Comparison of ENCODE assay signal across 23 cellular contexts in genomic region chr10:5045095-5045494, GRCh38. TPM values are rescaled to one million over a fixed set of nuclear protein-coding genes. Genes with fewer than 3 reads are reported as not detected.
"Had no signal": no experiment of that assay in that cellular context is flagged by ENCODE, and none has a peak within 500 bp of the region (broad histone marks: within the 10 kb centered on the region; RNA-seq: fewer than 3 reads in every experiment).

No MANE protein-coding gene starts in this region.

- ATAC-seq: gastrocnemius medialis; left ventricle myocardium superior; natural killer cell; psoas muscle; sciatic nerve; stimulated activated memory B cell treated with anti-CD40 and anti-IgM and Interleukin-4, amounts not matched to agents 10 μg/mL and 1 μg/mL and 100 μg/mL, for 72 hours had no signal

- H3K9me3 Mint-ChIP-seq: immature natural killer cell; natural killer cell; stimulated activated memory B cell treated with anti-CD40 and anti-IgM and Interleukin-4, amounts not matched to agents 10 μg/mL and 1 μg/mL and 100 μg/mL, for 72 hours; stimulated activated naive CD8-positive, alpha-beta T cell treated with anti-CD3 and anti-CD28 coated beads, Interleukin-15, Interleukin-2, amounts not matched to agents 100 ng/mL and 50 ng/mL, for 24 hours had no signal

- H3K27ac Mint-ChIP-seq: immature natural killer cell; mesothelial cell of epicardium; natural killer cell; stimulated activated memory B cell treated with anti-CD40 and anti-IgM and Interleukin-4, amounts not matched to agents 10 μg/mL and 1 μg/mL and 100 μg/mL, for 72 hours; stimulated activated naive CD8-positive, alpha-beta T cell treated with anti-CD3 and anti-CD28 coated beads, Interleukin-15, Interleukin-2, amounts not matched to agents 100 ng/mL and 50 ng/mL, for 24 hours had no signal

- H3K4me1 Mint-ChIP-seq: mesothelial cell of epicardium; neural crest cell; stimulated activated memory B cell treated with anti-CD40 and anti-IgM and Interleukin-4, amounts not matched to agents 10 μg/mL and 1 μg/mL and 100 μg/mL, for 72 hours had no signal

- H3K27me3 Mint-ChIP-seq: stimulated activated memory B cell treated with anti-CD40 and anti-IgM and Interleukin-4, amounts not matched to agents 10 μg/mL and 1 μg/mL and 100 μg/mL, for 72 hours; stimulated activated naive CD8-positive, alpha-beta T cell treated with anti-CD3 and anti-CD28 coated beads, Interleukin-15, Interleukin-2, amounts not matched to agents 100 ng/mL and 50 ng/mL, for 24 hours had no signal

- H3K4me3 Mint-ChIP-seq: immature natural killer cell; mesothelial cell of epicardium; natural killer cell; neural crest cell; stimulated activated memory B cell treated with anti-CD40 and anti-IgM and Interleukin-4, amounts not matched to agents 10 μg/mL and 1 μg/mL and 100 μg/mL, for 72 hours; stimulated activated naive CD8-positive, alpha-beta T cell treated with anti-CD3 and anti-CD28 coated beads, Interleukin-15, Interleukin-2, amounts not matched to agents 100 ng/mL and 50 ng/mL, for 24 hours had no signal

- H3K27me3 ChIP-seq: esophagus muscularis mucosa, gastrocnemius medialis, spleen, transverse colon, vagina had no signal

- H3K4me1 ChIP-seq: psoas muscle, spleen had no signal

- H3K36me3 ChIP-seq: esophagus muscularis mucosa, gastrocnemius medialis, spleen, thoracic aorta, transverse colon, vagina had no signal

- H3K27ac ChIP-seq: epithelial cell of prostate, esophagus muscularis mucosa, gastrocnemius medialis, psoas muscle, spleen, thoracic aorta, transverse colon, vagina had no signal

- DNase-seq: central memory CD4-positive, alpha-beta T cell; effector memory CD4-positive, alpha-beta T cell; immature natural killer cell; left ventricle myocardium superior; natural killer cell; psoas muscle; retina; spleen; stimulated activated CD4-positive, alpha-beta T cell treated with anti-CD3 and anti-CD28 coated beads, Interleukin-15, amount 100 ng/mL, for 24 hours; stimulated activated CD4-positive, alpha-beta T cell treated with anti-CD3 and anti-CD28 coated beads, Interleukin-1b, Interleukin-23, amount 100 ng/mL, for 48 hours; stimulated activated CD4-positive, alpha-beta T cell treated with anti-CD3 and anti-CD28 coated beads, Interleukin-4, amount 100 ng/mL, for 24 hours; substantia nigra; transverse colon had no signal

- H3K9me3 ChIP-seq: esophagus muscularis mucosa, gastrocnemius medialis, psoas muscle, spleen, thoracic aorta, transverse colon, vagina had no signal

- H3K4me3 ChIP-seq: esophagus muscularis mucosa, gastrocnemius medialis, psoas muscle, spleen, thoracic aorta, transverse colon, vagina had no signal

RNA-seq across cellular contexts. Expression of gene AKR1C2, which starts 41.4 kb away (rescaled TPM):
- total RNA-seq: natural killer cell had no signal
- polyA plus RNA-seq: immature natural killer cell had no signal
